In genomic region chrX:45322820-45323219, GRCh38 we compare ENCODE assay signal across 12 cellular contexts.
DNase-seq lines count a peak whose midpoint lies in the region; ATAC-seq, FAIRE-seq and TF ChIP-seq lines count a peak whose summit lies in the region.
"Had no signal": no experiment of that assay in that cellular context is flagged by ENCODE, and none has a peak within 500 bp of the region (broad histone marks: within the 10 kb centered on the region; RNA-seq: fewer than 3 reads in every experiment).

No MANE protein-coding gene starts in this region.

- H2AFZ ChIP-seq in GM23248, result no peak overlapping the region

- FAIRE-seq in pancreas (lab: Jason Lieb, UNC), result peak; percentile 26

- no peaks in the 10 kb centered on the region for H3K27me3 ChIP-seq in GM23248 (replicated peaks; ENCODE audit: insufficient read depth)
- H3K27me3 ChIP-seq in pancreas, result peaks cover 0 to 8% (median 2%) of the 10 kb centered on the region in 4 donors
- no peaks in the 10 kb centered on the region for H3K27me3 ChIP-seq in esophagus muscularis mucosa
- H3K27me3 ChIP-seq: sigmoid colon had no signal

- TF ChIP-seq EP300 in esophagus muscularis mucosa (IDR thresholded peaks at IDR 0.05), result no peak

- no peaks in the 10 kb centered on the region for H4K20me1 ChIP-seq in GM23248 (ENCODE audit: insufficient read depth)

- H3K4me2 ChIP-seq in GM23248 (ENCODE audit: unreplicated experiment), result no peak overlapping the region

- TF ChIP-seq POLR2A in erythroblast (IDR thresholded peaks at IDR 0.05; ENCODE audit: low read length) (no peak), esophagus muscularis mucosa (IDR thresholded peaks at IDR 0.05; ENCODE audit: low read depth) (no peak)

- no peaks in the 10 kb centered on the region for H3K79me2 ChIP-seq in GM23248 (ENCODE audit: insufficient read depth)

- H3K4me3 ChIP-seq in GM23248 (no peak overlapping the region), pancreas (no peak overlapping the region), esophagus muscularis mucosa (no peak overlapping the region)
- H3K4me3 ChIP-seq: HAP-1, sigmoid colon had no signal

- intact Hi-C loops in pancreas (cut with DNase I) (loop anchor here in 1 of 3 donors (10.0 kb wide), 1 partner anchor 1082 kb away; no protein-coding TSS in a partner anchor), esophagus muscularis mucosa (cut with DNase I) (loop anchor here (2.0 to 10.0 kb wide), 4 partner anchors 189 to 1082 kb away; no protein-coding TSS in a partner anchor)

- H3K36me3 ChIP-seq in GM23248 (ENCODE audit: low read depth) (no peaks in the 10 kb centered on the region), pancreas (no peaks in the 10 kb centered on the region), esophagus muscularis mucosa (no peaks in the 10 kb centered on the region)
- H3K36me3 ChIP-seq: HAP-1, sigmoid colon had no signal

- DNase-seq in GM23248 (peak; percentile 47), RPMI7951 (ENCODE audit: low read depth) (peak; percentile 55), fibroblast of gingiva (ENCODE audit: low read depth) (peak; percentile 5), pancreas (no peak), erythroblast (lab: John Stamatoyannopoulos, UW) (no peak), esophagus muscularis mucosa (ENCODE audit: extremely low spot score) (no peak)
- DNase-seq in stimulated activated CD8-positive, alpha-beta memory T cell treated with anti-CD3 and anti-CD28 coated beads, Interleukin-4, amount 100 ng/mL, for 48 hours, result no peak
- DNase-seq: CD8-positive, alpha-beta memory T cell had no signal

- ATAC-seq in pancreas, result no peak
- no peak for ATAC-seq in GM21447 (IDR thresholded peaks at IDR 0.05; ENCODE audit: unreplicated experiment)
- ATAC-seq: activated CD8-positive, alpha-beta T cell treated with anti-CD3 and anti-CD28 coated beads, Interleukin-2, amount 10 ng/mL, durations not matched to agents 7 days and 5 days had no signal

- peak overlapping the region; percentile 16; the same call in 1 of the 2 replicates for H3K9ac ChIP-seq in GM23248

- H3K27ac ChIP-seq in GM23248 (peak overlapping the region; percentile 70), pancreas (no peak overlapping the region), esophagus muscularis mucosa (replicated peaks in 1 of 4) (no peak overlapping the region)

- H3K9me3 ChIP-seq in GM23248 (ENCODE audit: low read depth) (no peaks in the 10 kb centered on the region), pancreas (no peaks in the 10 kb centered on the region), esophagus muscularis mucosa (no peaks in the 10 kb centered on the region)
- H3K9me3 ChIP-seq: HAP-1, sigmoid colon had no signal

- in situ Hi-C loops in GM23248 (cut with MboI), result loop anchor here (25.0 kb wide), 1 partner anchor 414 kb away; no protein-coding TSS in a partner anchor

- no peak for TF ChIP-seq CTCF in pancreas (IDR thresholded peaks at IDR 0.05)
- TF ChIP-seq CTCF in esophagus muscularis mucosa (IDR thresholded peaks at IDR 0.05), result no peak

- H3K9me2 ChIP-seq in GM23248 (ENCODE audit: insufficient read depth), result no peaks in the 10 kb centered on the region

- H3K4me1 ChIP-seq in GM23248 (ENCODE audit: insufficient read depth) (peaks cover 22% of the 10 kb centered on the region), pancreas (no peaks in the 10 kb centered on the region), esophagus muscularis mucosa (peaks cover 0 to 7% (median 6%) of the 10 kb centered on the region in 4 donors)
- H3K4me1 ChIP-seq: HAP-1 had no signal

- peaks cover 4% of the 10 kb centered on the region; the same call in 1 of the 2 replicates for H3F3A ChIP-seq in GM23248 (ENCODE audit: insufficient read depth)

Comparison
In these comparisons a context has a peak if more than half of its experiments do, and no peak if none do; other contexts are left out.
1. DNase-seq: peak in GM23248 (single experiment), RPMI7951 (single experiment) and fibroblast of gingiva (single experiment); none in pancreas (0 of 6), stimulated activated CD8-positive, alpha-beta memory T cell treated with anti-CD3 and anti-CD28 coated beads, Interleukin-4, amount 100 ng/mL, for 48 hours (single experiment), erythroblast (0 of 2) and esophagus muscularis mucosa (single experiment).